ENCODE assay signal across 22 cellular contexts in genomic region chr2:16100006-16100405, GRCh38.
DNase-seq lines count a peak whose midpoint lies in the region; ATAC-seq, FAIRE-seq and TF ChIP-seq lines count a peak whose summit lies in the region.
"Had no signal": no experiment of that assay in that cellular context is flagged by ENCODE, and none has a peak within 500 bp of the region (broad histone marks: within the 10 kb centered on the region; RNA-seq: fewer than 3 reads in every experiment).

No MANE protein-coding gene starts in this region.

- H2BK120ac ChIP-seq in mesendoderm (ENCODE audit: low read depth, low read length): no peak overlapping the region

- H4K5ac ChIP-seq in mesendoderm (ENCODE audit: low read length): no peak overlapping the region

- no peaks in the 10 kb centered on the region for H3K79me2 ChIP-seq in mesendoderm (ENCODE audit: control insufficient read depth, insufficient read depth, low read length)

- H3K4me1 ChIP-seq in A549 (peaks cover 39% of the 10 kb centered on the region), mesendoderm (ENCODE audit: control insufficient read depth, low read depth, low read length) (peaks cover 20% of the 10 kb centered on the region), colonic mucosa (no peaks in the 10 kb centered on the region)
- H3K4me1 ChIP-seq: lower lobe of right lung had no signal

- FAIRE-seq in A549 (lab: Jason Lieb, UNC): peak; percentile 46
- no peak for FAIRE-seq in bronchial epithelial cell (lab: Jason Lieb, UNC)
- FAIRE-seq: GM18507, RCC 7860 had no signal

- TF ChIP-seq RAD21 in A549 (conservative IDR thresholded peaks at IDR 0.05 in 1 of 2, IDR thresholded peaks at IDR 0.05 in 1 of 2): no peak

- 26% methylated on average over 1 of the region's 1 CpG for WGBS in A549 (ENCODE audit: missing lambda C conversion rate)
- WGBS in mesendoderm (ENCODE audit: extremely low coverage, insufficient coverage, low lambda C conversion rate): no CpG with 5 or more reads among the region's 1 CpG

- no peak overlapping the region; a peak in 1 of 6 replicates for H3K27ac ChIP-seq in A549
- no peak overlapping the region for H3K27ac ChIP-seq in mesendoderm (ENCODE audit: low read depth, low read length)
- H3K27ac ChIP-seq in colonic mucosa: no peak overlapping the region
- H3K27ac ChIP-seq: cardiac muscle cell, KMS-11, lower lobe of right lung had no signal

- no peaks in the 10 kb centered on the region for H3K9me3 ChIP-seq in A549
- no peaks in the 10 kb centered on the region for H3K9me3 ChIP-seq in colonic mucosa
- H3K9me3 ChIP-seq: lower lobe of right lung had no signal

- H2BK5ac ChIP-seq in mesendoderm (ENCODE audit: low read length): no peak overlapping the region

- TF ChIP-seq EP300 in A549 (IDR thresholded peaks at IDR 0.05): no peak

- CTCF ChIA-PET in A549 (lab: Yijun Ruan, JAX): no interaction called here

- H3K4me3 ChIP-seq in A549: no peak overlapping the region
- no peak overlapping the region for H3K4me3 ChIP-seq in bronchial epithelial cell (ENCODE audit: low read depth, low read length)
- no peak overlapping the region for H3K4me3 ChIP-seq in mesendoderm (ENCODE audit: low read length)
- no peak overlapping the region for H3K4me3 ChIP-seq in colonic mucosa
- H3K4me3 ChIP-seq: cardiac muscle cell, lower lobe of right lung had no signal

- H3K9ac ChIP-seq in mesendoderm (ENCODE audit: low read length): no peak overlapping the region
- H3K9ac ChIP-seq in colonic mucosa (ENCODE audit: low read depth in 2 of 2, low read length in 2 of 2): no peak overlapping the region
- H3K9ac ChIP-seq: KMS-11 had no signal

- H3K56ac ChIP-seq in mesendoderm (ENCODE audit: low read length): no peak overlapping the region

- H3K4ac ChIP-seq in mesendoderm (ENCODE audit: low read depth, low read length): no peak overlapping the region

- TF ChIP-seq CTCF in A549 (IDR thresholded peaks at IDR 0.05) (no peak), bronchial epithelial cell (IDR thresholded peaks at IDR 0.05; ENCODE audit: insufficient read depth, low read length, severe bottlenecking) (no peak), colonic mucosa (IDR thresholded peaks at IDR 0.05) (no peak)

- ATAC-seq in A549: peak in 1 of 2 experiments; percentile 54; a peak in 3 of 6 replicates
- ATAC-seq: activated CD8-positive, alpha-beta T cell treated with anti-CD3 and anti-CD28 coated beads, Interleukin-2, amount 10 ng/mL, durations not matched to agents 7 days and 5 days had no signal

- H3K27me3 ChIP-seq in bronchial epithelial cell (ENCODE audit: control insufficient read depth, insufficient read depth, low read length) (peaks cover 2% of the 10 kb centered on the region), mesendoderm (ENCODE audit: insufficient read depth, low read length, poor library complexity) (no peaks in the 10 kb centered on the region), colonic mucosa (no peaks in the 10 kb centered on the region)
- H3K27me3 ChIP-seq: cardiac muscle cell had no signal

- no peak overlapping the region for H3K23ac ChIP-seq in mesendoderm (ENCODE audit: low read length)

- intact Hi-C loops in head of caudate nucleus (cut with DNase I) (no loop called here), colonic mucosa (cut with DNase I) (no loop called here)

- H4K8ac ChIP-seq in mesendoderm (ENCODE audit: low read depth, low read length): no peak overlapping the region

- peak; percentile 36 to 38 for DNase-seq in A549 (ENCODE audit: low read depth in 1 of 2, low spot score in 1 of 2)
- peak; percentile 3 for DNase-seq in HT1080 (ENCODE audit: low read depth)
- DNase-seq in bronchial epithelial cell (ENCODE audit: low read depth): peak; percentile 55
- peak; percentile 83 for DNase-seq in mesendoderm
- DNase-seq in effector CD4-positive, alpha-beta T cell: no peak
- no peak for DNase-seq in head of caudate nucleus
- no peak for DNase-seq in NCI-H2196 (lab: John Stamatoyannopoulos, UW; ENCODE audit: unreplicated experiment)
- no peak for DNase-seq in colonic mucosa
- DNase-seq: activated CD4-positive, alpha-beta T cell treated with anti-CD3 and anti-CD28 coated beads for 4 hours; activated CD8-positive, alpha-beta T cell treated with anti-CD3 and anti-CD28 coated beads, Interleukin-2, amount 10 ng/mL, durations not matched to agents 7 days and 5 days; amygdala; CD4-positive, alpha-beta T cell; lower lobe of right lung; NCI-H1417 treated with DMSO at 0.1 percent for 48 hours; NCI-H2029 treated with DMSO at 0.1 percent for 48 hours; NCI-H2227 treated with DMSO at 0.1 percent for 48 hours; NCI-H69; stimulated activated naive CD4-positive, alpha-beta T cell treated with Interleukin-2 at 50 U/mL for 16 hours had no signal

- no peak overlapping the region for H3K18ac ChIP-seq in mesendoderm (ENCODE audit: low read length)

- H2BK15ac ChIP-seq in mesendoderm (replicated peaks; ENCODE audit: low read depth): no peak overlapping the region

- H3K36me3 ChIP-seq in bronchial epithelial cell (ENCODE audit: control insufficient read depth, insufficient read depth, low read length): no peaks in the 10 kb centered on the region
- H3K36me3 ChIP-seq in mesendoderm (ENCODE audit: control insufficient read depth, insufficient read depth, low read length): no peaks in the 10 kb centered on the region
- H3K36me3 ChIP-seq in colonic mucosa: no peaks in the 10 kb centered on the region
- H3K36me3 ChIP-seq: cardiac muscle cell, lower lobe of right lung had no signal

- H3K4me2 ChIP-seq in A549 (peak overlapping the region; percentile 25; the same call in 2 of the 3 replicates), mesendoderm (ENCODE audit: low read length) (no peak overlapping the region)
- H3K4me2 ChIP-seq: KMS-11 had no signal

- POLR2A ChIA-PET in A549 (lab: Yijun Ruan, JAX): no interaction called here

- H2AK5ac ChIP-seq in mesendoderm (ENCODE audit: low read length): no peak overlapping the region

- TF ChIP-seq POLR2A in A549 (IDR thresholded peaks at IDR 0.05; ENCODE audit: low read length): no peak

- H3K79me1 ChIP-seq in mesendoderm (ENCODE audit: low read length): no peaks in the 10 kb centered on the region

TF ChIP-seq in A549, 52 proteins besides CTCF, POLR2A, EP300 and RAD21:
- TF ChIP-seq FOSL2 (IDR thresholded peaks at IDR 0.05): no peak
- TF ChIP-seq FOSL2 (CRISPR knock-in tag; IDR thresholded peaks at IDR 0.05): peak; percentile 14; the same call in 1 of the 2 replicates
- no peak for TF ChIP-seq ATOH8 (CRISPR knock-in tag; IDR thresholded peaks at IDR 0.05; ENCODE audit: low read depth)
- TF ChIP-seq POLR2AphosphoS2 (conservative IDR thresholded peaks at IDR 0.05; ENCODE audit: low read length): no peak
TF ChIP-seq in A549: peak in this region for 1.

Comparison
In these comparisons a context has a peak if more than half of its experiments do, and no peak if none do; other contexts are left out.
1. DNase-seq: peak in A549 (2 of 2), HT1080 (single experiment), bronchial epithelial cell (single experiment) and mesendoderm (single experiment); none in effector CD4-positive, alpha-beta T cell (single experiment), head of caudate nucleus (0 of 42), NCI-H2196 (single experiment) and colonic mucosa (single experiment).